In genomic region chr6:85908120-85908519, GRCh38 we compare ENCODE assay signal across 5 cellular contexts.
A peak's percentile ranks its signal among the peaks of the same experiment; 100 is the strongest.
DNase-seq lines count a peak whose midpoint lies in the region; ATAC-seq and TF ChIP-seq lines count a peak whose summit lies in the region.
"Not testable (repeated sequence)": the region's sequence is repeated elsewhere in the genome, so short reads cannot be mapped to it uniquely, and the experiment has no call there.

No MANE protein-coding gene starts in this region.

- H3K4me1 ChIP-seq in right lobe of liver: peaks cover 0 to 11% (median 0%) of the 10 kb centered on the region in 4 donors
- not testable (repeated sequence) for H3K4me1 ChIP-seq in spleen

- TF ChIP-seq POLR2A in right lobe of liver (IDR thresholded peaks at IDR 0.05); spleen (IDR thresholded peaks at IDR 0.05): not testable (repeated sequence)

- WGBS in right lobe of liver (ENCODE audit: insufficient coverage, low coverage, low lambda C conversion rate, missing lambda C conversion rate): 0% methylated on average over 1 of the region's 4 CpGs
- 77 to 100% (median 88%) methylated on average over 3 to 4 of the region's 4 CpGs for WGBS in spleen, 5 donors

- not testable (repeated sequence) for H3K36me3 ChIP-seq in right lobe of liver, spleen

- H3K27ac ChIP-seq in 22Rv1: 0 out of 2 replicates have a peak overlapping the region, but pooled peaks have one; percentile 10
- peak overlapping the region; percentile 61 for H3K27ac ChIP-seq in VCaP
- H3K27ac ChIP-seq in right lobe of liver, spleen: not testable (repeated sequence)

- H3K27me3 ChIP-seq in right lobe of liver; spleen (replicated peaks in 1 of 7): not testable (repeated sequence)

- not testable (repeated sequence) for TF ChIP-seq CTCF in 22Rv1 (IDR thresholded peaks at IDR 0.05); VCaP (conservative IDR thresholded peaks at IDR 0.05); right lobe of liver (IDR thresholded peaks at IDR 0.05); spleen (IDR thresholded peaks at IDR 0.05 in 8 of 11, conservative IDR thresholded peaks at IDR 0.05 in 3 of 11)

- H3K4me3 ChIP-seq in right lobe of liver, spleen: not testable (repeated sequence)

- not testable (repeated sequence) for H3K9me3 ChIP-seq in right lobe of liver
- peaks cover 0 to 10% (median 0%) of the 10 kb centered on the region in 8 donors for H3K9me3 ChIP-seq in spleen

- intact Hi-C loops in right lobe of liver (cut with DNase I); spleen (cut with DNase I; ENCODE audit: low total_unique reads): not testable (repeated sequence)

- peak; percentile 5 for DNase-seq in DMS53 (lab: John Stamatoyannopoulos, UW)
- DNase-seq in right lobe of liver: not testable (repeated sequence)
- peak; percentile 15 for DNase-seq in spleen

- peak; percentile 56 to 93 (median 64) for ATAC-seq in right lobe of liver
